In the genomic region with DNA sequence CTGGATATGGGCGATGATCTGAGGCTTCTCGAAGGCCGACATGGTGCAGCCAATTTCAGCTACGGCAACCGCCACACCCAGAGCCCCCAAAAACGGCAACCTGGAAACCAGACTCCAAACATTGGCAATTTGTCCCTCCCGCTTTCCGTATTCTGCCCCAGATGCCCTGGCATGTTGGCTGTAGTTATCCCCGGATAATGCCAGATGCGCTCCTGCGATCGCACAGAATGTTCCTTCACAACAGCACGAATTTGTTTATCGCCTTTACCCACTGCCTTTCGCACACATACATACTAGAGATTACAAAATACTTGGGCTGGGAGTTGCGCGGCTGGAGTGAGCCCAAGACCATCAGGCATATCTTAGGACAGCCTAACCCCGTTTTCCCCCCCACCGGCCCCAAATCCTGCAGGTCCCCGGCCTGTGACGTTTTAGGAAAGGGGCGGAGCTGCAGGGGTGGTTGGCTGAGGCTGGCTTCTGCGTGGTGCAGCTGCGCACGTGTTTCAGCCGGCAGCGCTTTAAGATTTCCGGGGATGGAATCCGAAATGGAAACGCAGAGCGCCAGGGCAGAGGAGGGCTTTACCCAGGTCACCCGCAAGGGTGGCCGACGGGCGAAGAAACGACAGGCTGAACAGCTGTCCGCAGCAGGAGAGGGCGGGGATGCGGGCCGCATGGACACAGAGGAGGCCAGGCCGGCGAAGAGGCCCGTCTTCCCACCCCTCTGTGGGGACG, we compare ENCODE assay signal across 1 cellular context.
TF ChIP-seq lines count a peak whose summit lies in the region.

A gene (plus strand): TSS at position 487 of the 732 bp plus-strand sequence. CDS start 47 bp downstream, at position 534.

TF ChIP-seq in HepG2, 621 proteins besides CTCF, POLR2A, EP300 and RAD21 (continued from another document and continues in another):
- TF ChIP-seq BHLHE40 (IDR thresholded peaks at IDR 0.05; ENCODE audit: low read length) = peak; percentile 93
- peak; percentile 41; the same call in 1 of the 2 replicates for TF ChIP-seq ZNF138 (CRISPR knock-in tag; IDR thresholded peaks at IDR 0.05; ENCODE audit: low read depth)
- TF ChIP-seq PRMT3 (CRISPR knock-in tag; IDR thresholded peaks at IDR 0.05; ENCODE audit: borderline replicate concordance, low read depth) = 0 out of 2 replicates have a peak, but pooled peaks have one; percentile 23
- no peak for TF ChIP-seq CEBPB (IDR thresholded peaks at IDR 0.05; ENCODE audit: borderline replicate concordance, low read depth, low read length)
- TF ChIP-seq, protein P1, sequence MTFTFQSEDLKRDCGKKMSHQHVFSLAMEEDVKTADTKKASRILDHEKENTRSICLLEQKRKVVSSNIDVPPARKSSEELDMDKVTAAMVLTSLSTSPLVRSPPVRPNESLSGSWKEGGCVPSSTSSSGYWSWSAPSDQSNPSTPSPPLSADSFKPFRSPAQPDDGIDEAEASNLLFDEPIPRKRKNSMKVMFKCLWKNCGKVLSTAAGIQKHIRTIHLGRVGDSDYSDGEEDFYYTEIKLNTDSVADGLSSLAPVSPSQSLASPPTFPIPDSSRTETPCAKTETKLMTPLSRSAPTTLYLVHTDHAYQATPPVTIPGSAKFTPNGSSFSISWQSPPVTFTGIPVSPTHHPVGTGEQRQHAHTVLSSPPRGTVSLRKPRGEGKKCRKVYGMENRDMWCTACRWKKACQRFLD (CRISPR knock-in tag; IDR thresholded peaks at IDR 0.05; ENCODE audit: borderline replicate concordance) = 0 out of 2 replicates have a peak, but pooled peaks have one; percentile 74
- TF ChIP-seq RCOR2 (CRISPR knock-in tag; IDR thresholded peaks at IDR 0.05) = 0 out of 2 replicates have a peak, but pooled peaks have one; percentile 33
- no peak for TF ChIP-seq IKZF4 (CRISPR knock-in tag; IDR thresholded peaks at IDR 0.05; ENCODE audit: borderline replicate concordance, low read depth, not compliant biosample characterization)
- peak; percentile 99; the same call in 1 of the 2 replicates for TF ChIP-seq HDAC6 (IDR thresholded peaks at IDR 0.05; ENCODE audit: low read depth, low read length)
- TF ChIP-seq ATAD3A (CRISPR knock-in tag; IDR thresholded peaks at IDR 0.05) = no peak
- no peak for TF ChIP-seq HNF4A (CRISPR knock-in tag; IDR thresholded peaks at IDR 0.05)
- TF ChIP-seq, protein P2, sequence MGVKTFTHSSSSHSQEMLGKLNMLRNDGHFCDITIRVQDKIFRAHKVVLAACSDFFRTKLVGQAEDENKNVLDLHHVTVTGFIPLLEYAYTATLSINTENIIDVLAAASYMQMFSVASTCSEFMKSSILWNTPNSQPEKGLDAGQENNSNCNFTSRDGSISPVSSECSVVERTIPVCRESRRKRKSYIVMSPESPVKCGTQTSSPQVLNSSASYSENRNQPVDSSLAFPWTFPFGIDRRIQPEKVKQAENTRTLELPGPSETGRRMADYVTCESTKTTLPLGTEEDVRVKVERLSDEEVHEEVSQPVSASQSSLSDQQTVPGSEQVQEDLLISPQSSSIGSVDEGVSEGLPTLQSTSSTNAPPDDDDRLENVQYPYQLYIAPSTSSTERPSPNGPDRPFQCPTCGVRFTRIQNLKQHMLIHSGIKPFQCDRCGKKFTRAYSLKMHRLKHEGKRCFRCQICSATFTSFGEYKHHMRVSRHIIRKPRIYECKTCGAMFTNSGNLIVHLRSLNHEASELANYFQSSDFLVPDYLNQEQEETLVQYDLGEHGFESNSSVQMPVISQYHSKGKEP (CRISPR knock-in tag; IDR thresholded peaks at IDR 0.05) = no peak
- peak; percentile 47; the same call in 1 of the 2 replicates for TF ChIP-seq ZNF746 (CRISPR knock-in tag; IDR thresholded peaks at IDR 0.05)
- TF ChIP-seq, protein P3, sequence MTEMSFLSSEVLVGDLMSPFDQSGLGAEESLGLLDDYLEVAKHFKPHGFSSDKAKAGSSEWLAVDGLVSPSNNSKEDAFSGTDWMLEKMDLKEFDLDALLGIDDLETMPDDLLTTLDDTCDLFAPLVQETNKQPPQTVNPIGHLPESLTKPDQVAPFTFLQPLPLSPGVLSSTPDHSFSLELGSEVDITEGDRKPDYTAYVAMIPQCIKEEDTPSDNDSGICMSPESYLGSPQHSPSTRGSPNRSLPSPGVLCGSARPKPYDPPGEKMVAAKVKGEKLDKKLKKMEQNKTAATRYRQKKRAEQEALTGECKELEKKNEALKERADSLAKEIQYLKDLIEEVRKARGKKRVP (CRISPR knock-in tag; IDR thresholded peaks at IDR 0.05) = peak in 1 of 2 experiments; percentile 45; a peak in 1 of 4 replicates
- TF ChIP-seq NKX3-1 (CRISPR knock-in tag; IDR thresholded peaks at IDR 0.05) = no peak
- 0 out of 2 replicates have a peak, but pooled peaks have one; percentile 23 for TF ChIP-seq ATF7-NPFF (CRISPR knock-in tag; IDR thresholded peaks at IDR 0.05; ENCODE audit: low read depth)
- TF ChIP-seq PITX1 (CRISPR knock-in tag; IDR thresholded peaks at IDR 0.05) = peak; percentile 82; the same call in 1 of the 2 replicates
- peak; percentile 80; the same call in 1 of the 2 replicates for TF ChIP-seq NFKB2 (CRISPR knock-in tag; IDR thresholded peaks at IDR 0.05; ENCODE audit: borderline replicate concordance)
- TF ChIP-seq NRL (CRISPR knock-in tag; IDR thresholded peaks at IDR 0.05; ENCODE audit: borderline replicate concordance) = peak; percentile 95
- peak; percentile 97 for TF ChIP-seq ZFX (CRISPR knock-in tag; IDR thresholded peaks at IDR 0.05; ENCODE audit: low read depth)
- TF ChIP-seq, protein P4, sequence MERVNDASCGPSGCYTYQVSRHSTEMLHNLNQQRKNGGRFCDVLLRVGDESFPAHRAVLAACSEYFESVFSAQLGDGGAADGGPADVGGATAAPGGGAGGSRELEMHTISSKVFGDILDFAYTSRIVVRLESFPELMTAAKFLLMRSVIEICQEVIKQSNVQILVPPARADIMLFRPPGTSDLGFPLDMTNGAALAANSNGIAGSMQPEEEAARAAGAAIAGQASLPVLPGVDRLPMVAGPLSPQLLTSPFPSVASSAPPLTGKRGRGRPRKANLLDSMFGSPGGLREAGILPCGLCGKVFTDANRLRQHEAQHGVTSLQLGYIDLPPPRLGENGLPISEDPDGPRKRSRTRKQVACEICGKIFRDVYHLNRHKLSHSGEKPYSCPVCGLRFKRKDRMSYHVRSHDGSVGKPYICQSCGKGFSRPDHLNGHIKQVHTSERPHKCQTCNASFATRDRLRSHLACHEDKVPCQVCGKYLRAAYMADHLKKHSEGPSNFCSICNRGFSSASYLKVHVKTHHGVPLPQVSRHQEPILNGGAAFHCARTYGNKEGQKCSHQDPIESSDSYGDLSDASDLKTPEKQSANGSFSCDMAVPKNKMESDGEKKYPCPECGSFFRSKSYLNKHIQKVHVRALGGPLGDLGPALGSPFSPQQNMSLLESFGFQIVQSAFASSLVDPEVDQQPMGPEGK (CRISPR knock-in tag; IDR thresholded peaks at IDR 0.05) = peak; percentile 68
- TF ChIP-seq, protein P5, sequence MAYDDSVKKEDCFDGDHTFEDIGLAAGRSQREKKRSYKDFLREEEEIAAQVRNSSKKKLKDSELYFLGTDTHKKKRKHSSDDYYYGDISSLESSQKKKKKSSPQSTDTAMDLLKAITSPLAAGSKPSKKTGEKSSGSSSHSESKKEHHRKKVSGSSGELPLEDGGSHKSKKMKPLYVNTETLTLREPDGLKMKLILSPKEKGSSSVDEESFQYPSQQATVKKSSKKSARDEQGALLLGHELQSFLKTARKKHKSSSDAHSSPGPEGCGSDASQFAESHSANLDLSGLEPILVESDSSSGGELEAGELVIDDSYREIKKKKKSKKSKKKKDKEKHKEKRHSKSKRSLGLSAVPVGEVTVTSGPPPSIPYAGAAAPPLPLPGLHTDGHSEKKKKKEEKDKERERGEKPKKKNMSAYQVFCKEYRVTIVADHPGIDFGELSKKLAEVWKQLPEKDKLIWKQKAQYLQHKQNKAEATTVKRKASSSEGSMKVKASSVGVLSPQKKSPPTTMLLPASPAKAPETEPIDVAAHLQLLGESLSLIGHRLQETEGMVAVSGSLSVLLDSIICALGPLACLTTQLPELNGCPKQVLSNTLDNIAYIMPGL (CRISPR knock-in tag; IDR thresholded peaks at IDR 0.05; ENCODE audit: borderline replicate concordance in 1 of 2, low read depth in 1 of 2) = peak; percentile 82 to 92; a peak in 3 of 4 replicates
- TF ChIP-seq, protein P6, sequence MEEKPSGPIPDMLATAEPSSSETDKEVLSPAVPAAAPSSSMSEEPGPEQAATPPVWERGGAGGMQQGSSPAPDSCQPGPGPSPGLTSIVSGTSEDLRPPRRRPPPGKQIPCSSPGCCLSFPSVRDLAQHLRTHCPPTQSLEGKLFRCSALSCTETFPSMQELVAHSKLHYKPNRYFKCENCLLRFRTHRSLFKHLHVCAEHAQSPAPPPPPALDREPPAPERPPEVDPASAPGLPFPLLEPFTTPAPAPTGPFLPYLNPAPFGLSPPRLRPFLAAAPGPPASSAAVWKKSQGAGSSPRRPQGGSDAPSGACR (CRISPR knock-in tag; IDR thresholded peaks at IDR 0.05) = peak; percentile 95
- TF ChIP-seq, protein P7, sequence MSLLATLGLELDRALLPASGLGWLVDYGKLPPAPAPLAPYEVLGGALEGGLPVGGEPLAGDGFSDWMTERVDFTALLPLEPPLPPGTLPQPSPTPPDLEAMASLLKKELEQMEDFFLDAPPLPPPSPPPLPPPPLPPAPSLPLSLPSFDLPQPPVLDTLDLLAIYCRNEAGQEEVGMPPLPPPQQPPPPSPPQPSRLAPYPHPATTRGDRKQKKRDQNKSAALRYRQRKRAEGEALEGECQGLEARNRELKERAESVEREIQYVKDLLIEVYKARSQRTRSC (CRISPR knock-in tag; IDR thresholded peaks at IDR 0.05; ENCODE audit: low read depth) = peak; percentile 74; the same call in 1 of the 2 replicates
- TF ChIP-seq ISL2 (CRISPR knock-in tag; IDR thresholded peaks at IDR 0.05) = peak; percentile 59; the same call in 1 of the 2 replicates
- 0 out of 2 replicates have a peak, but pooled peaks have one; percentile 14 for TF ChIP-seq SNAI1 (CRISPR knock-in tag; IDR thresholded peaks at IDR 0.05; ENCODE audit: borderline replicate concordance)
- TF ChIP-seq, protein P8, sequence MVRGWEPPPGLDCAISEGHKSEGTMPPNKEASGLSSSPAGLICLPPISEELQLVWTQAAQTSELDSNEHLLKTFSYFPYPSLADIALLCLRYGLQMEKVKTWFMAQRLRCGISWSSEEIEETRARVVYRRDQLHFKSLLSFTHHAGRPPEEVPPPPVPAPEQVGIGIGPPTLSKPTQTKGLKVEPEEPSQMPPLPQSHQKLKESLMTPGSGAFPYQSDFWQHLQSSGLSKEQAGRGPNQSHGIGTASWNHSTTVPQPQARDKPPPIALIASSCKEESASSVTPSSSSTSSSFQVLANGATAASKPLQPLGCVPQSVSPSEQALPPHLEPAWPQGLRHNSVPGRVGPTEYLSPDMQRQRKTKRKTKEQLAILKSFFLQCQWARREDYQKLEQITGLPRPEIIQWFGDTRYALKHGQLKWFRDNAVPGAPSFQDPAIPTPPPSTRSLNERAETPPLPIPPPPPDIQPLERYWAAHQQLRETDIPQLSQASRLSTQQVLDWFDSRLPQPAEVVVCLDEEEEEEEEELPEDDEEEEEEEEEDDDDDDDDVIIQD (CRISPR knock-in tag; IDR thresholded peaks at IDR 0.05; ENCODE audit: low read depth) = peak; percentile 37; the same call in 1 of the 2 replicates
- TF ChIP-seq RFXANK (CRISPR knock-in tag; IDR thresholded peaks at IDR 0.05) = no peak
- TF ChIP-seq, protein P9, sequence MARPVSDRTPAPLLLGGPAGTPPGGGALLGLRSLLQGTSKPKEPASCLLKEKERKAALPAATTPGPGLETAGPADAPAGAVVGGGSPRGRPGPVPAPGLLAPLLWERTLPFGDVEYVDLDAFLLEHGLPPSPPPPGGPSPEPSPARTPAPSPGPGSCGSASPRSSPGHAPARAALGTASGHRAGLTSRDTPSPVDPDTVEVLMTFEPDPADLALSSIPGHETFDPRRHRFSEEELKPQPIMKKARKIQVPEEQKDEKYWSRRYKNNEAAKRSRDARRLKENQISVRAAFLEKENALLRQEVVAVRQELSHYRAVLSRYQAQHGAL (CRISPR knock-in tag; IDR thresholded peaks at IDR 0.05; ENCODE audit: not compliant biosample characterization) = no peak
- TF ChIP-seq, protein P10, sequence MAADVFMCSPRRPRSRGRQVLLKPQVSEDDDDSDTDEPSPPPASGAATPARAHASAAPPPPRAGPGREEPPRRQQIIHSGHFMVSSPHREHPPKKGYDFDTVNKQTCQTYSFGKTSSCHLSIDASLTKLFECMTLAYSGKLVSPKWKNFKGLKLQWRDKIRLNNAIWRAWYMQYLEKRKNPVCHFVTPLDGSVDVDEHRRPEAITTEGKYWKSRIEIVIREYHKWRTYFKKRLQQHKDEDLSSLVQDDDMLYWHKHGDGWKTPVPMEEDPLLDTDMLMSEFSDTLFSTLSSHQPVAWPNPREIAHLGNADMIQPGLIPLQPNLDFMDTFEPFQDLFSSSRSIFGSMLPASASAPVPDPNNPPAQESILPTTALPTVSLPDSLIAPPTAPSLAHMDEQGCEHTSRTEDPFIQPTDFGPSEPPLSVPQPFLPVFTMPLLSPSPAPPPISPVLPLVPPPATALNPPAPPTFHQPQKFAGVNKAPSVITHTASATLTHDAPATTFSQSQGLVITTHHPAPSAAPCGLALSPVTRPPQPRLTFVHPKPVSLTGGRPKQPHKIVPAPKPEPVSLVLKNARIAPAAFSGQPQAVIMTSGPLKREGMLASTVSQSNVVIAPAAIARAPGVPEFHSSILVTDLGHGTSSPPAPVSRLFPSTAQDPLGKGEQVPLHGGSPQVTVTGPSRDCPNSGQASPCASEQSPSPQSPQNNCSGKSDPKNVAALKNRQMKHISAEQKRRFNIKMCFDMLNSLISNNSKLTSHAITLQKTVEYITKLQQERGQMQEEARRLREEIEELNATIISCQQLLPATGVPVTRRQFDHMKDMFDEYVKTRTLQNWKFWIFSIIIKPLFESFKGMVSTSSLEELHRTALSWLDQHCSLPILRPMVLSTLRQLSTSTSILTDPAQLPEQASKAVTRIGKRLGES (CRISPR knock-in tag; IDR thresholded peaks at IDR 0.05; ENCODE audit: borderline replicate concordance) = 0 out of 2 replicates have a peak, but pooled peaks have one; percentile 55
- TF ChIP-seq JUNB (CRISPR knock-in tag; IDR thresholded peaks at IDR 0.05; ENCODE audit: borderline replicate concordance) = no peak
- TF ChIP-seq NR2F2 (IDR thresholded peaks at IDR 0.05; ENCODE audit: borderline replicate concordance, low read depth) = peak; percentile 66; the same call in 1 of the 2 replicates
- TF ChIP-seq BRD4 (CRISPR knock-in tag; IDR thresholded peaks at IDR 0.05) = peak; percentile 74
- TF ChIP-seq ZMAT3 (CRISPR knock-in tag; conservative IDR thresholded peaks at IDR 0.05) = peak; percentile 88
- TF ChIP-seq, protein P11, sequence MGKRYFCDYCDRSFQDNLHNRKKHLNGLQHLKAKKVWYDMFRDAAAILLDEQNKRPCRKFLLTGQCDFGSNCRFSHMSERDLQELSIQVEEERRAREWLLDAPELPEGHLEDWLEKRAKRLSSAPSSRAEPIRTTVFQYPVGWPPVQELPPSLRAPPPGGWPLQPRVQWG (CRISPR knock-in tag; IDR thresholded peaks at IDR 0.05; ENCODE audit: borderline replicate concordance, low read depth) = no peak
- peak; percentile 91; the same call in 1 of the 2 replicates for TF ChIP-seq NPAS2 (CRISPR knock-in tag; IDR thresholded peaks at IDR 0.05; ENCODE audit: borderline replicate concordance)
- TF ChIP-seq TAF15 (IDR thresholded peaks at IDR 0.05; ENCODE audit: low read depth, low read length, poor library complexity, severe bottlenecking) = no peak
- peak; percentile 30; the same call in 1 of the 2 replicates for TF ChIP-seq ESRRA (CRISPR knock-in tag; IDR thresholded peaks at IDR 0.05; ENCODE audit: low read depth)
- TF ChIP-seq, protein P12, sequence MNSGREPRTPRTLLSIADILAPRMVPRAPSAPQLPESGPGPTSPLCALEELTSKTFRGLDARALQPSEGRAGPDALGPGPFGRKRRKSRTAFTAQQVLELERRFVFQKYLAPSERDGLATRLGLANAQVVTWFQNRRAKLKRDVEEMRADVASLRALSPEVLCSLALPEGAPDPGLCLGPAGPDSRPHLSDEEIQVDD (CRISPR knock-in tag; IDR thresholded peaks at IDR 0.05; ENCODE audit: borderline replicate concordance) = peak; percentile 51; the same call in 1 of the 2 replicates
- TF ChIP-seq SIN3B (IDR thresholded peaks at IDR 0.05; ENCODE audit: low read length) = peak; percentile 85
- TF ChIP-seq ZNF30 (CRISPR knock-in tag; IDR thresholded peaks at IDR 0.05) = peak; percentile 37; the same call in 1 of the 2 replicates
- peak; percentile 89 for TF ChIP-seq KDM5B (CRISPR knock-in tag; IDR thresholded peaks at IDR 0.05; ENCODE audit: borderline replicate concordance)
